ENCODE assay signal across 9 cellular contexts in genomic region chr9:89477395-89477794, GRCh38. TPM values are rescaled to one million over a fixed set of nuclear protein-coding genes. Genes with fewer than 3 reads are reported as not detected.
A peak's percentile ranks its signal among the peaks of the same experiment; 100 is the strongest.
DNase-seq lines count a peak whose midpoint lies in the region; ATAC-seq, FAIRE-seq and TF ChIP-seq lines count a peak whose summit lies in the region.
"Had no signal": no experiment of that assay in that cellular context is flagged by ENCODE, and none has a peak within 500 bp of the region (broad histone marks: within the 10 kb centered on the region; RNA-seq: fewer than 3 reads in every experiment).

No MANE protein-coding gene starts in this region.

- peaks cover 84% of the 10 kb centered on the region for H3K4me1 Mint-ChIP-seq in activated CD8-positive, alpha-beta T cell treated with anti-CD3 and anti-CD28 coated beads for 36 hours (ENCODE audit: low read depth)
- peaks cover 77 to 86% of the 10 kb centered on the region in 2 donors for H3K4me1 Mint-ChIP-seq in effector memory CD8-positive, alpha-beta T cell (ENCODE audit: low read depth in 2 of 2)

- H3K9me3 Mint-ChIP-seq in activated CD8-positive, alpha-beta T cell treated with anti-CD3 and anti-CD28 coated beads for 36 hours, result peaks cover 5% of the 10 kb centered on the region
- no peaks in the 10 kb centered on the region for H3K9me3 Mint-ChIP-seq in effector memory CD8-positive, alpha-beta T cell

- CTCF ChIA-PET in activated CD8-positive, alpha-beta T cell treated with anti-CD3 and anti-CD28 coated beads for 36 hours (lab: Charles Lee), result interaction anchor here (0.9 to 6.9 kb wide), 4 partner anchors 12 to 71 kb away, joined by 3 to 44 read pairs (median 8); no protein-coding TSS in a partner anchor

- H3K36me3 Mint-ChIP-seq in activated CD8-positive, alpha-beta T cell treated with anti-CD3 and anti-CD28 coated beads for 36 hours (ENCODE audit: low read depth), result peaks cover 88% of the 10 kb centered on the region
- peaks cover 46% of the 10 kb centered on the region for H3K36me3 Mint-ChIP-seq in effector memory CD8-positive, alpha-beta T cell (ENCODE audit: insufficient read depth)

- DNase-seq in GM19239 (ENCODE audit: insufficient read length, low spot score), result no peak
- peak; percentile 74 for DNase-seq in activated CD8-positive, alpha-beta T cell treated with anti-CD3 and anti-CD28 coated beads for 36 hours
- no peak for DNase-seq in effector memory CD8-positive, alpha-beta T cell
- DNase-seq in stimulated activated CD4-positive, alpha-beta T cell treated with anti-CD3 and anti-CD28 coated beads, Interleukin-2, amount 100 ng/mL, for 24 hours, result peak; percentile 59 to 68
- no peak for DNase-seq in stimulated activated CD8-positive, alpha-beta memory T cell treated with anti-CD3 and anti-CD28 coated beads, Interleukin-4, amount 100 ng/mL, for 48 hours
- DNase-seq in NCI-H187 treated with DMSO at 0.1 percent for 48 hours (lab: John Stamatoyannopoulos, UW), result no peak
- DNase-seq: NCI-H510A had no signal

- peaks cover 3% of the 10 kb centered on the region for H3K27me3 Mint-ChIP-seq in activated CD8-positive, alpha-beta T cell treated with anti-CD3 and anti-CD28 coated beads for 36 hours
- H3K27me3 Mint-ChIP-seq in effector memory CD8-positive, alpha-beta T cell, result no peaks in the 10 kb centered on the region

- peak; percentile 23 for FAIRE-seq in GM19239 (lab: Jason Lieb, UNC)

- peak overlapping the region; percentile 90 for H3K4me3 Mint-ChIP-seq in activated CD8-positive, alpha-beta T cell treated with anti-CD3 and anti-CD28 coated beads for 36 hours
- H3K4me3 Mint-ChIP-seq in effector memory CD8-positive, alpha-beta T cell, result peak overlapping the region; percentile 92 to 93

- no peak for TF ChIP-seq CTCF in activated CD8-positive, alpha-beta T cell treated with anti-CD3 and anti-CD28 coated beads for 36 hours (IDR thresholded peaks at IDR 0.05)

- POLR2A ChIA-PET in activated CD8-positive, alpha-beta T cell treated with anti-CD3 and anti-CD28 coated beads for 36 hours (lab: Charles Lee), result interaction anchor here (0.6 to 5.5 kb wide), 22 partner anchors 10 to 72 kb away, joined by 3 to 43 read pairs (median 13); no protein-coding TSS in a partner anchor

- H3K27ac Mint-ChIP-seq in activated CD8-positive, alpha-beta T cell treated with anti-CD3 and anti-CD28 coated beads for 36 hours, result peak overlapping the region; percentile 98
- peak overlapping the region; percentile 96 for H3K27ac Mint-ChIP-seq in effector memory CD8-positive, alpha-beta T cell

- intact Hi-C loops in activated CD8-positive, alpha-beta T cell treated with anti-CD3 and anti-CD28 coated beads for 36 hours (cut with micrococcal nuclease), result loop anchor here (5.0 kb wide), 1 partner anchor 160 kb away; the partner anchor contains the start of gene SECISBP2

- peak; percentile 37 for ATAC-seq in activated CD8-positive, alpha-beta T cell treated with anti-CD3 and anti-CD28 coated beads for 36 hours
- ATAC-seq in effector memory CD8-positive, alpha-beta T cell (replicated peaks), result peak; percentile 46
- no peak for ATAC-seq in GM21390 (IDR thresholded peaks at IDR 0.05; ENCODE audit: unreplicated experiment)
- no peak for ATAC-seq in HG02970 (IDR thresholded peaks at IDR 0.05; ENCODE audit: low FRiP score, unreplicated experiment)

RNA-seq across cellular contexts. Expression of gene SEMA4D, which starts 20.5 kb away (rescaled TPM):
- 100 to 1,000 TPM; 290 to 317 TPM for total RNA-seq in activated CD8-positive, alpha-beta T cell treated with anti-CD3 and anti-CD28 coated beads for 36 hours

Comparison
In these comparisons a context has a peak if more than half of its experiments do, and no peak if none do; other contexts are left out.
1. DNase-seq: peak in activated CD8-positive, alpha-beta T cell treated with anti-CD3 and anti-CD28 coated beads for 36 hours (single experiment) and stimulated activated CD4-positive, alpha-beta T cell treated with anti-CD3 and anti-CD28 coated beads, Interleukin-2, amount 100 ng/mL, for 24 hours (2 of 2); none in GM19239 (single experiment), effector memory CD8-positive, alpha-beta T cell (0 of 3), stimulated activated CD8-positive, alpha-beta memory T cell treated with anti-CD3 and anti-CD28 coated beads, Interleukin-4, amount 100 ng/mL, for 48 hours (single experiment) and NCI-H187 treated with DMSO at 0.1 percent for 48 hours (single experiment).
2. ATAC-seq: peak in activated CD8-positive, alpha-beta T cell treated with anti-CD3 and anti-CD28 coated beads for 36 hours (single experiment) and effector memory CD8-positive, alpha-beta T cell (single experiment); none in GM21390 (single experiment) and HG02970 (single experiment).